12 cellular contexts compared by ENCODE assay signal in the genomic region with DNA sequence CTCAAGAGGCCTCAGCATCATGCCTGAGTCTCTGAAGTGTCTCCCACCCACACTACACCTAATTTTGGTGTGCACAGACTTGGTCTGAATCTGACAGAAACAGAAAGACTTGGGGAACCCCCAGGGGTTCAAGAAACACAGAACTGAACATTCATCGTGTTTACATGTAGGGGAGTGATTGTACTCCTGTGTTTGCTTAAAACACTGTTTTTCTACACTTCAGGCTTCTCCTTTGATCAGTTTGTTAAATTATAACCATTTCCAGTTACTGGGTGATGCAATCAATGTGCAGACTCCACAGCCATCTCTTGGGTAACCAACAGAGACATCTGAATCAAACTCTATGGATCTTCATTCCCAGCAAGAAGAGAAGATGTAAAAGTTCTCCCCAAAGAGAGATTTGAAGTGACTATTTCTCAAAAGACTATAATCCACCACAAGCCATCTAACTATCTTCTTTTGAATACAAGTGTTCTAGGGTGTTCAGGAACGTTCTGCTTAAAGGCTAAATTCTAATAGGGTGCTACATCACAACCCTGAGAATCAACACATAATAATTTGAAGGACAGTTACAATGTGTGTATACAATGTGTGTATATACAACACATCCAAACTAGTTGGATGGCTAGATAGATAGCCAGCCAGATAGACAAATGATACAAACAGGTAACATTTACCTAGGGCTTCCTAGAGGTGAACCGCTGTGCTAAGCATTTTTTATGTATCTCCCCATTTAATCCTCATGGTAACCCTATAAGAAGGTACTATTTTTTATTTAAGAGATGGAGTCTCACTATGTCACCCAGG. TPM values are rescaled to one million over a fixed set of nuclear protein-coding genes. Genes with fewer than 3 reads are reported as not detected.
DNase-seq lines count a peak whose midpoint lies in the region; ATAC-seq and TF ChIP-seq lines count a peak whose summit lies in the region.
"Had no signal": no experiment of that assay in that cellular context is flagged by ENCODE, and none has a peak within 500 bp of the region (broad histone marks: within the 10 kb centered on the region; RNA-seq: fewer than 3 reads in every experiment).

No MANE protein-coding gene starts in this region.

- CTCF ChIA-PET in WTC11 (lab: Charles Lee) = interaction anchor here (0.9 to 3.8 kb wide), 2 partner anchors 15 to 52 kb away, joined by 3 to 19 read pairs; no protein-coding TSS in a partner anchor

- POLR2A ChIA-PET in WTC11 (lab: Charles Lee) = no interaction called here

- peak overlapping the region in 1 of 2 donors; percentile 96 for H3K27ac Mint-ChIP-seq in activated naive CD4-positive, alpha-beta T cell treated with anti-CD3 and anti-CD28 coated beads, Interleukin-2, amount 50 U/mL, for 72 hours
- H3K27ac Mint-ChIP-seq in WTC11 = no peak overlapping the region
- H3K27ac Mint-ChIP-seq in stimulated activated naive CD8-positive, alpha-beta T cell treated with anti-CD3 and anti-CD28 coated beads, Interleukin-15, amount 100 ng/mL, for 72 hours = peak overlapping the region; percentile 95 to 98

- H3K36me3 Mint-ChIP-seq in activated naive CD4-positive, alpha-beta T cell treated with anti-CD3 and anti-CD28 coated beads, Interleukin-2, amount 50 U/mL, for 72 hours = peaks cover 0 to 7% of the 10 kb centered on the region in 2 donors
- no peaks in the 10 kb centered on the region for H3K36me3 Mint-ChIP-seq in WTC11

- no peaks in the 10 kb centered on the region for H3K9me3 Mint-ChIP-seq in activated naive CD4-positive, alpha-beta T cell treated with anti-CD3 and anti-CD28 coated beads, Interleukin-2, amount 50 U/mL, for 72 hours
- no peaks in the 10 kb centered on the region for H3K9me3 Mint-ChIP-seq in WTC11
- H3K9me3 Mint-ChIP-seq in stimulated activated naive CD8-positive, alpha-beta T cell treated with anti-CD3 and anti-CD28 coated beads, Interleukin-15, amount 100 ng/mL, for 72 hours = peaks cover 0 to 5% of the 10 kb centered on the region in 2 donors

- peak; percentile 54 to 95 for ATAC-seq in activated naive CD4-positive, alpha-beta T cell treated with anti-CD3 and anti-CD28 coated beads, Interleukin-2, amount 50 U/mL, for 72 hours
- ATAC-seq in HG02642 (IDR thresholded peaks at IDR 0.05; ENCODE audit: poor library complexity, unreplicated experiment) = peak; percentile 86
- no peak for ATAC-seq in WTC11
- peak; percentile 97 for ATAC-seq in stimulated activated naive CD8-positive, alpha-beta T cell treated with anti-CD3 and anti-CD28 coated beads, Interleukin-15, amount 100 ng/mL, for 72 hours
- no peak for ATAC-seq in GM21528 (IDR thresholded peaks at IDR 0.05; ENCODE audit: low FRiP score, unreplicated experiment)

- no peak overlapping the region for H3K4me3 Mint-ChIP-seq in WTC11
- H3K4me3 Mint-ChIP-seq in stimulated activated naive CD8-positive, alpha-beta T cell treated with anti-CD3 and anti-CD28 coated beads, Interleukin-15, amount 100 ng/mL, for 72 hours = peak overlapping the region; percentile 17 to 41

- no peak for TF ChIP-seq CTCF in WTC11 (IDR thresholded peaks at IDR 0.05)

- H3K4me1 Mint-ChIP-seq in WTC11 = peaks cover 16% of the 10 kb centered on the region
- H3K4me1 Mint-ChIP-seq in stimulated activated naive CD8-positive, alpha-beta T cell treated with anti-CD3 and anti-CD28 coated beads, Interleukin-15, amount 100 ng/mL, for 72 hours = peaks cover 55% of the 10 kb centered on the region

- no peaks in the 10 kb centered on the region for H3K27me3 Mint-ChIP-seq in WTC11 (ENCODE audit: low read depth)
- peaks cover 10% of the 10 kb centered on the region for H3K27me3 Mint-ChIP-seq in stimulated activated naive CD8-positive, alpha-beta T cell treated with anti-CD3 and anti-CD28 coated beads, Interleukin-15, amount 100 ng/mL, for 72 hours

- peak in 1 of 2 donors; percentile 44 for DNase-seq in activated naive CD4-positive, alpha-beta T cell treated with anti-CD3 and anti-CD28 coated beads, Interleukin-2, amount 50 U/mL, for 72 hours (ENCODE audit: low spot score in 2 of 2)
- DNase-seq in activated naive CD4-positive, alpha-beta T cell treated with anti-CD3 and anti-CD28 coated beads, Interleukin-2, amount 50 U/mL, for 16 hours = no peak
- DNase-seq in WTC11 (ENCODE audit: low spot score) (no peak), UCSD-AML1 (lab: John Stamatoyannopoulos, UW; ENCODE audit: unreplicated experiment) (no peak), activated gamma-delta T cell treated with Interleukin-2 at 50 U/mL for 16 hours (no peak)
- peak; percentile 33 to 66 for DNase-seq in stimulated activated naive CD8-positive, alpha-beta T cell treated with anti-CD3 and anti-CD28 coated beads, Interleukin-15, amount 100 ng/mL, for 72 hours
- DNase-seq: activated CD4-positive, alpha-beta T cell treated with anti-CD3 and anti-CD28 coated beads, Interleukin-2, amount 50 U/mL, for 4 hours; AML-193; NCI-H1417 treated with DMSO at 0.1 percent for 48 hours; spleen had no signal

TF ChIP-seq in WTC11, 78 proteins besides CTCF, POLR2A, EP300 and RAD21:
- TF ChIP-seq GABPB1 (CRISPR knock-in tag; IDR thresholded peaks at IDR 0.05) = peak; percentile 98
- no peak for TF ChIP-seq EMX1 (CRISPR knock-in tag; IDR thresholded peaks at IDR 0.05)

RNA-seq across cellular contexts. Expression of a gene that starts 34.2 kb away (rescaled TPM):
- 10 to 100 TPM in 1 of 2 donors, under 1 TPM in 1; 0.68 to 37.3 TPM for total RNA-seq in activated naive CD4-positive, alpha-beta T cell treated with anti-CD3 and anti-CD28 coated beads, Interleukin-2, amount 50 U/mL, for 72 hours
- total RNA-seq in WTC11 (2021) = 0.94 to 1.8 TPM (median 1.5 TPM) in 3 replicates

Comparison
In these comparisons a context has a peak if more than half of its experiments do, and no peak if none do; other contexts are left out.
1. ATAC-seq: peak in activated naive CD4-positive, alpha-beta T cell treated with anti-CD3 and anti-CD28 coated beads, Interleukin-2, amount 50 U/mL, for 72 hours (2 of 2), HG02642 (single experiment) and stimulated activated naive CD8-positive, alpha-beta T cell treated with anti-CD3 and anti-CD28 coated beads, Interleukin-15, amount 100 ng/mL, for 72 hours (single experiment); none in WTC11 (single experiment) and GM21528 (single experiment).
2. DNase-seq: peak in stimulated activated naive CD8-positive, alpha-beta T cell treated with anti-CD3 and anti-CD28 coated beads, Interleukin-15, amount 100 ng/mL, for 72 hours (2 of 2); none in activated naive CD4-positive, alpha-beta T cell treated with anti-CD3 and anti-CD28 coated beads, Interleukin-2, amount 50 U/mL, for 16 hours (single experiment), WTC11 (single experiment), UCSD-AML1 (single experiment) and activated gamma-delta T cell treated with Interleukin-2 at 50 U/mL for 16 hours (single experiment).